ENCODE assay signal across 9 cellular contexts in genomic region chr16:89410322-89410721, GRCh38.
DNase-seq lines count a peak whose midpoint lies in the region; ATAC-seq and TF ChIP-seq lines count a peak whose summit lies in the region.
"Had no signal": no experiment of that assay in that cellular context is flagged by ENCODE, and none has a peak within 500 bp of the region (broad histone marks: within the 10 kb centered on the region; RNA-seq: fewer than 3 reads in every experiment).

No MANE protein-coding gene starts in this region.

- intact Hi-C loops in activated CD4-positive, alpha-beta T cell treated with anti-CD3 and anti-CD28 coated beads, Interleukin-2, amount 10 ng/mL, durations not matched to agents 24 days and 14 days (cut with micrococcal nuclease) = no loop called here
- intact Hi-C loops in head of caudate nucleus (cut with DNase I) = no loop called here

- CTCF ChIA-PET in activated CD8-positive, alpha-beta T cell treated with anti-CD3 and anti-CD28 coated beads, Interleukin-2, amount 10 ng/mL, durations not matched to agents 7 days and 5 days (lab: Charles Lee) = interaction anchor here (1.0 to 2.2 kb wide), 6 partner anchors 10 to 78 kb away, joined by 3 to 7 read pairs (median 4); no protein-coding TSS in a partner anchor

- H3K4me3 Mint-ChIP-seq in activated CD4-positive, alpha-beta T cell treated with anti-CD3 and anti-CD28 coated beads, Interleukin-2, amount 10 ng/mL, durations not matched to agents 24 days and 14 days = peak overlapping the region; percentile 7
- no peak overlapping the region for H3K4me3 Mint-ChIP-seq in activated CD8-positive, alpha-beta T cell treated with anti-CD3 and anti-CD28 coated beads, Interleukin-2, amount 10 ng/mL, durations not matched to agents 7 days and 5 days
- H3K4me3 Mint-ChIP-seq in glutamatergic neuron (ENCODE audit: unreplicated experiment) = no peak overlapping the region
- peak overlapping the region; percentile 56 for H3K4me3 Mint-ChIP-seq in stimulated activated effector memory CD8-positive, alpha-beta T cell treated with anti-CD3 and anti-CD28 coated beads, Interleukin-12 subunit alpha, Interleukin-12 subunit beta, amount 100 ng/mL, for 72 hours

- TF ChIP-seq CTCF in glutamatergic neuron (IDR thresholded peaks at IDR 0.05; ENCODE audit: partially characterized antibody, unreplicated experiment) = no peak

- H3K36me3 Mint-ChIP-seq in activated CD4-positive, alpha-beta T cell treated with anti-CD3 and anti-CD28 coated beads, Interleukin-2, amount 10 ng/mL, durations not matched to agents 24 days and 14 days (ENCODE audit: low read depth) = peaks cover 6% of the 10 kb centered on the region
- H3K36me3 Mint-ChIP-seq in activated CD8-positive, alpha-beta T cell treated with anti-CD3 and anti-CD28 coated beads, Interleukin-2, amount 10 ng/mL, durations not matched to agents 7 days and 5 days (ENCODE audit: low read depth) = peaks cover 15% of the 10 kb centered on the region
- H3K36me3 Mint-ChIP-seq in glutamatergic neuron (ENCODE audit: unreplicated experiment) = no peaks in the 10 kb centered on the region
- H3K36me3 Mint-ChIP-seq in stimulated activated effector memory CD8-positive, alpha-beta T cell treated with anti-CD3 and anti-CD28 coated beads, Interleukin-12 subunit alpha, Interleukin-12 subunit beta, amount 100 ng/mL, for 72 hours = peaks cover 32% of the 10 kb centered on the region

- no peaks in the 10 kb centered on the region for H3K9me3 Mint-ChIP-seq in activated CD4-positive, alpha-beta T cell treated with anti-CD3 and anti-CD28 coated beads, Interleukin-2, amount 10 ng/mL, durations not matched to agents 24 days and 14 days
- no peaks in the 10 kb centered on the region for H3K9me3 Mint-ChIP-seq in activated CD8-positive, alpha-beta T cell treated with anti-CD3 and anti-CD28 coated beads, Interleukin-2, amount 10 ng/mL, durations not matched to agents 7 days and 5 days (ENCODE audit: insufficient read depth)
- peaks cover 44% of the 10 kb centered on the region for H3K9me3 Mint-ChIP-seq in glutamatergic neuron (ENCODE audit: unreplicated experiment)
- H3K9me3 Mint-ChIP-seq in stimulated activated effector memory CD8-positive, alpha-beta T cell treated with anti-CD3 and anti-CD28 coated beads, Interleukin-12 subunit alpha, Interleukin-12 subunit beta, amount 100 ng/mL, for 72 hours = no peaks in the 10 kb centered on the region

- POLR2A ChIA-PET in activated CD8-positive, alpha-beta T cell treated with anti-CD3 and anti-CD28 coated beads, Interleukin-2, amount 10 ng/mL, durations not matched to agents 7 days and 5 days (lab: Charles Lee) = interaction anchor here (0.6 to 0.7 kb wide), 3 partner anchors 26 to 314 kb away, joined by 3 read pairs; no protein-coding TSS in a partner anchor

- peaks cover 72% of the 10 kb centered on the region for H3K4me1 Mint-ChIP-seq in activated CD4-positive, alpha-beta T cell treated with anti-CD3 and anti-CD28 coated beads, Interleukin-2, amount 10 ng/mL, durations not matched to agents 24 days and 14 days
- H3K4me1 Mint-ChIP-seq in activated CD8-positive, alpha-beta T cell treated with anti-CD3 and anti-CD28 coated beads, Interleukin-2, amount 10 ng/mL, durations not matched to agents 7 days and 5 days (ENCODE audit: low read depth) = peaks cover 86% of the 10 kb centered on the region
- H3K4me1 Mint-ChIP-seq in glutamatergic neuron (ENCODE audit: low read depth, unreplicated experiment) = peaks cover 68% of the 10 kb centered on the region
- peaks cover 83% of the 10 kb centered on the region for H3K4me1 Mint-ChIP-seq in stimulated activated effector memory CD8-positive, alpha-beta T cell treated with anti-CD3 and anti-CD28 coated beads, Interleukin-12 subunit alpha, Interleukin-12 subunit beta, amount 100 ng/mL, for 72 hours

- peak overlapping the region; percentile 68 for H3K27ac Mint-ChIP-seq in activated CD4-positive, alpha-beta T cell treated with anti-CD3 and anti-CD28 coated beads, Interleukin-2, amount 10 ng/mL, durations not matched to agents 24 days and 14 days
- H3K27ac Mint-ChIP-seq in activated CD8-positive, alpha-beta T cell treated with anti-CD3 and anti-CD28 coated beads, Interleukin-2, amount 10 ng/mL, durations not matched to agents 7 days and 5 days = peak overlapping the region; percentile 78
- H3K27ac Mint-ChIP-seq in glutamatergic neuron (ENCODE audit: unreplicated experiment) = peak overlapping the region; percentile 85
- peak overlapping the region; percentile 80 for H3K27ac Mint-ChIP-seq in stimulated activated effector memory CD8-positive, alpha-beta T cell treated with anti-CD3 and anti-CD28 coated beads, Interleukin-12 subunit alpha, Interleukin-12 subunit beta, amount 100 ng/mL, for 72 hours

- H3K27me3 Mint-ChIP-seq in activated CD4-positive, alpha-beta T cell treated with anti-CD3 and anti-CD28 coated beads, Interleukin-2, amount 10 ng/mL, durations not matched to agents 24 days and 14 days = no peaks in the 10 kb centered on the region
- no peaks in the 10 kb centered on the region for H3K27me3 Mint-ChIP-seq in activated CD8-positive, alpha-beta T cell treated with anti-CD3 and anti-CD28 coated beads, Interleukin-2, amount 10 ng/mL, durations not matched to agents 7 days and 5 days (ENCODE audit: low read depth)
- H3K27me3 Mint-ChIP-seq in glutamatergic neuron (ENCODE audit: unreplicated experiment) = peaks cover 14% of the 10 kb centered on the region

- no peak for ATAC-seq in activated CD8-positive, alpha-beta T cell treated with anti-CD3 and anti-CD28 coated beads, Interleukin-2, amount 10 ng/mL, durations not matched to agents 7 days and 5 days
- no peak for ATAC-seq in stimulated activated effector memory CD8-positive, alpha-beta T cell treated with anti-CD3 and anti-CD28 coated beads, Interleukin-12 subunit alpha, Interleukin-12 subunit beta, amount 100 ng/mL, for 72 hours
- ATAC-seq in HG02981 (IDR thresholded peaks at IDR 0.05; ENCODE audit: unreplicated experiment) = no peak

- DNase-seq in activated CD4-positive, alpha-beta T cell treated with anti-CD3 and anti-CD28 coated beads, Interleukin-2, amount 10 ng/mL, durations not matched to agents 24 days and 14 days = no peak
- DNase-seq in activated CD4-positive, alpha-beta T cell treated with anti-CD3 and anti-CD28 coated beads for 1 hour = no peak
- no peak for DNase-seq in activated CD8-positive, alpha-beta T cell treated with anti-CD3 and anti-CD28 coated beads, Interleukin-2, amount 10 ng/mL, durations not matched to agents 7 days and 5 days
- DNase-seq in glutamatergic neuron (no peak), head of caudate nucleus (no peak), NCI-H2196 (lab: John Stamatoyannopoulos, UW; ENCODE audit: unreplicated experiment) (no peak)
- DNase-seq in stimulated activated effector memory CD8-positive, alpha-beta T cell treated with anti-CD3 and anti-CD28 coated beads, Interleukin-12 subunit alpha, Interleukin-12 subunit beta, amount 100 ng/mL, for 72 hours (ENCODE audit: low spot score in 2 of 2) = no peak
- DNase-seq: Kasumi-1 had no signal

Comparison
In these comparisons a context has a peak if more than half of its experiments do, and no peak if none do; other contexts are left out.
1. H3K4me3 Mint-ChIP-seq: peak in activated CD4-positive, alpha-beta T cell treated with anti-CD3 and anti-CD28 coated beads, Interleukin-2, amount 10 ng/mL, durations not matched to agents 24 days and 14 days (single experiment) and stimulated activated effector memory CD8-positive, alpha-beta T cell treated with anti-CD3 and anti-CD28 coated beads, Interleukin-12 subunit alpha, Interleukin-12 subunit beta, amount 100 ng/mL, for 72 hours (single experiment); none in activated CD8-positive, alpha-beta T cell treated with anti-CD3 and anti-CD28 coated beads, Interleukin-2, amount 10 ng/mL, durations not matched to agents 7 days and 5 days (single experiment) and glutamatergic neuron (single experiment).
2. Peak in every context shown above with its lines, with median percentiles within 50 percentile points of each other: H3K27ac Mint-ChIP-seq.